16 cellular contexts compared by ENCODE assay signal in genomic region chr1:61131716-61132115, GRCh38. TPM values are rescaled to one million over a fixed set of nuclear protein-coding genes. Genes with fewer than 3 reads are reported as not detected.
A peak's percentile ranks its signal among the peaks of the same experiment; 100 is the strongest.
DNase-seq lines count a peak whose midpoint lies in the region; ATAC-seq and TF ChIP-seq lines count a peak whose summit lies in the region.
"Had no signal": no experiment of that assay in that cellular context is flagged by ENCODE, and none has a peak within 500 bp of the region (broad histone marks: within the 10 kb centered on the region; RNA-seq: fewer than 3 reads in every experiment).

No MANE protein-coding gene starts in this region.

- H3K9me3 ChIP-seq in esophagus muscularis mucosa (no peaks in the 10 kb centered on the region), sigmoid colon (no peaks in the 10 kb centered on the region), WERI-Rb-1 (ENCODE audit: severe bottlenecking) (no peaks in the 10 kb centered on the region)
- H3K9me3 ChIP-seq: SJSA1 had no signal

- peak overlapping the region; percentile 50 to 56 (median 52) for H3K27ac ChIP-seq in esophagus muscularis mucosa (replicated peaks in 1 of 4)
- peak overlapping the region; percentile 70 to 78 (median 76) for H3K27ac ChIP-seq in sigmoid colon
- no peak overlapping the region for H3K27ac ChIP-seq in WERI-Rb-1
- H3K27ac ChIP-seq: KMS-11, SJSA1 had no signal

- TF ChIP-seq POLR2A in esophagus muscularis mucosa (IDR thresholded peaks at IDR 0.05; ENCODE audit: low read depth) = no peak
- no peak for TF ChIP-seq POLR2A in sigmoid colon (IDR thresholded peaks at IDR 0.05)

- no peak for TF ChIP-seq EP300 in esophagus muscularis mucosa (IDR thresholded peaks at IDR 0.05)
- TF ChIP-seq EP300 in sigmoid colon (IDR thresholded peaks at IDR 0.05) = no peak

- H3K4me3 ChIP-seq in esophagus muscularis mucosa (peak overlapping the region in 1 of 4 donors; percentile 8), sigmoid colon (no peak overlapping the region), WERI-Rb-1 (ENCODE audit: low read depth, low read length) (no peak overlapping the region)
- H3K4me3 ChIP-seq: SJSA1 had no signal

- H3K27me3 ChIP-seq in esophagus muscularis mucosa (no peaks in the 10 kb centered on the region), sigmoid colon (no peaks in the 10 kb centered on the region), WERI-Rb-1 (ENCODE audit: insufficient read depth, low read depth, severe bottlenecking) (no peaks in the 10 kb centered on the region)
- H3K27me3 ChIP-seq: SJSA1 had no signal

- TF ChIP-seq CTCF in esophagus muscularis mucosa (IDR thresholded peaks at IDR 0.05) (no peak), sigmoid colon (IDR thresholded peaks at IDR 0.05) (no peak), WERI-Rb-1 (IDR thresholded peaks at IDR 0.05; ENCODE audit: low read depth, low read length) (no peak)

- ATAC-seq in GM21825 (IDR thresholded peaks at IDR 0.05; ENCODE audit: unreplicated experiment) = no peak
- ATAC-seq: naive thymus-derived CD8-positive, alpha-beta T cell; stimulated activated naive CD8-positive, alpha-beta T cell treated with anti-CD3 and anti-CD28 coated beads, Interleukin-15, amount 100 ng/mL, for 72 hours had no signal

- H3K36me3 ChIP-seq in esophagus muscularis mucosa (no peaks in the 10 kb centered on the region), sigmoid colon (no peaks in the 10 kb centered on the region), WERI-Rb-1 (no peaks in the 10 kb centered on the region)
- H3K36me3 ChIP-seq: SJSA1 had no signal

- intact Hi-C loops in esophagus muscularis mucosa (cut with DNase I) (no loop called here), sigmoid colon (cut with DNase I) (loop anchor here (5.0 kb wide), 1 partner anchor 51 kb away; no protein-coding TSS in a partner anchor)

- DNase-seq in DMS79 treated with DMSO at 0.1 percent for 48 hours (lab: John Stamatoyannopoulos, UW) = peak; percentile 84
- peak; percentile 37 for DNase-seq in NCI-H69 (lab: John Stamatoyannopoulos, UW)
- DNase-seq in esophagus muscularis mucosa (ENCODE audit: extremely low spot score) = no peak
- DNase-seq in sigmoid colon = no peak
- DNase-seq in NCI-H510A (lab: John Stamatoyannopoulos, UW) = no peak
- DNase-seq in stimulated activated CD4-positive, alpha-beta T cell treated with anti-CD3 and anti-CD28 coated beads, Interleukin-15, amount 100 ng/mL, for 24 hours = no peak
- DNase-seq in WERI-Rb-1 = no peak
- DNase-seq: activated CD4-positive, alpha-beta T cell treated with anti-CD3 and anti-CD28 coated beads for 48 hours; activated effector memory CD4-positive, alpha-beta T cell treated with anti-CD3 and anti-CD28 coated beads, Interleukin-2, amount 50 U/mL, for 16 hours; H7; naive thymus-derived CD8-positive, alpha-beta T cell; NCI-H345; stimulated activated naive CD8-positive, alpha-beta T cell treated with anti-CD3 and anti-CD28 coated beads, Interleukin-15, amount 100 ng/mL, for 72 hours had no signal

- H3K4me1 ChIP-seq in esophagus muscularis mucosa = peaks cover 26 to 60% (median 35%) of the 10 kb centered on the region in 4 donors
- peaks cover 0 to 33% (median 25%) of the 10 kb centered on the region in 4 donors for H3K4me1 ChIP-seq in sigmoid colon
- H3K4me1 ChIP-seq: SJSA1 had no signal

RNA-seq across cellular contexts. Expression of gene NFIA, which starts 49.4 kb away (rescaled TPM):
- total RNA-seq in esophagus muscularis mucosa = 100 to 1,000 TPM; 134 to 183 (median 148) TPM
- 100 to 1,000 TPM in 1 of 4 donors, 10 to 100 TPM in 3; 79.7 to 154 (median 89.1) TPM for total RNA-seq in sigmoid colon
- 1 to 10 TPM; 2.3 to 7.6 (median 4.2) TPM for polyA plus RNA-seq in sigmoid colon

Comparison
In these comparisons a context has a peak if more than half of its experiments do, and no peak if none do; other contexts are left out.
1. DNase-seq: peak in DMS79 treated with DMSO at 0.1 percent for 48 hours (single experiment) and NCI-H69 (single experiment); none in esophagus muscularis mucosa (single experiment), sigmoid colon (single experiment), NCI-H510A (single experiment), stimulated activated CD4-positive, alpha-beta T cell treated with anti-CD3 and anti-CD28 coated beads, Interleukin-15, amount 100 ng/mL, for 24 hours (single experiment) and WERI-Rb-1 (single experiment).